In the genomic region with DNA sequence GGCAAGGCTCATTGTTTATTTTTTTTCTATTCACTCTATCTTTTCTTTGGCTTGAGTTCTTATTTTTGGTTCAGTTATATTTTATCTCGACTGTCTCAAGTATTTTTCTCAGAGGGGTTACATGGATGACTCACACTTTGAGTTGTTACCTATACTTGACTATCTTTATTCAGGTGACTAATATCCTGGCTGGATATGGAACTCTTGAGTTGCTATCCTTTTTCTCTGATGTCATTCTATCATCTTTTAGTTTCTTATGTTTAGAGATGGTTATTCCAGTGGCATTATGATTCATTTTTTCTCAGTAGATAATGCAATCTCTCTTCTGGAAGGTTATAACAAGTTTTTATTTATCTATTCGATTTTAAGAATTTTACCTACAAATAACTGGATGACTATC, we compare ENCODE assay signal across 26 cellular contexts.
A peak's percentile ranks its signal among the peaks of the same experiment; 100 is the strongest.
DNase-seq lines count a peak whose midpoint lies in the region; ATAC-seq, FAIRE-seq and TF ChIP-seq lines count a peak whose summit lies in the region.
"Had no signal": no experiment of that assay in that cellular context is flagged by ENCODE, and none has a peak within 500 bp of the region (broad histone marks: within the 10 kb centered on the region; RNA-seq: fewer than 3 reads in every experiment).

No MANE protein-coding gene starts in this region.

- TF ChIP-seq EP300 in HepG2 (IDR thresholded peaks at IDR 0.05; ENCODE audit: low read depth in 2 of 2, low read length in 2 of 2) (no peak), HepG2 (CRISPR knock-in tag; IDR thresholded peaks at IDR 0.05; ENCODE audit: borderline replicate concordance) (no peak)

- no peaks in the 10 kb centered on the region for H3K79me2 ChIP-seq in ACC112 (ENCODE audit: control insufficient read depth, insufficient read depth, low read length, unreplicated experiment)
- no peaks in the 10 kb centered on the region for H3K79me2 ChIP-seq in HepG2 (ENCODE audit: insufficient read depth, low read length)

- TF ChIP-seq CTCF in HepG2 (CRISPR knock-in tag; IDR thresholded peaks at IDR 0.05) (no peak), vagina (IDR thresholded peaks at IDR 0.05) (no peak)

- H3K9me3 ChIP-seq in HepG2 (ENCODE audit: low read length) (no peaks in the 10 kb centered on the region), vagina (no peaks in the 10 kb centered on the region)
- H3K9me3 ChIP-seq: esophagus muscularis mucosa, gastroesophageal sphincter, prostate gland, thoracic aorta had no signal

- H3K4me2 ChIP-seq in HepG2 (ENCODE audit: low read depth, low read length): no peak overlapping the region

- H3K27ac ChIP-seq in ACC112 (ENCODE audit: low read depth, low read length) (0 out of 2 replicates have a peak overlapping the region, but pooled peaks have one; percentile 21), HepG2 (ENCODE audit: extremely low read length, insufficient read depth, low read length) (no peak overlapping the region), vagina (no peak overlapping the region)
- H3K27ac ChIP-seq: esophagus muscularis mucosa, gastroesophageal sphincter, prostate gland, thoracic aorta had no signal

- CTCF ChIA-PET in HepG2 (lab: Yijun Ruan, JAX; ENCODE audit: low intra/inter-chr PET ratio, low total read pairs): no interaction called here

- no peak overlapping the region for H2AFZ ChIP-seq in ACC112 (ENCODE audit: low read length, unreplicated experiment)
- H2AFZ ChIP-seq in HepG2 (ENCODE audit: low read length): no peak overlapping the region

- BruUV-seq in HepG2 (replicated peaks; lab: Mats Ljungman, UMichigan): no TSS peak

- ATAC-seq in GM18868 (IDR thresholded peaks at IDR 0.05; ENCODE audit: unreplicated experiment) (peak; percentile 34), HepG2 (no peak), GM21423 (IDR thresholded peaks at IDR 0.05; ENCODE audit: unreplicated experiment) (no peak)
- ATAC-seq: CD8-positive, alpha-beta T cell; gastroesophageal sphincter; GM12878; T-cell had no signal

- in situ Hi-C loops in HepG2 (cut with HindIII; ENCODE audit: extremely low pct_ligation_motif_present, low pct_unique_long_range_greater_than_20kb): no loop called here

- no peak overlapping the region for H3K9ac ChIP-seq in HepG2 (ENCODE audit: insufficient read depth, low read depth, low read length)

- H4K20me1 ChIP-seq in HepG2 (ENCODE audit: insufficient read depth, low read length): no peaks in the 10 kb centered on the region

- intact Hi-C loops in HepG2 (cut with micrococcal nuclease; ENCODE audit: unreplicated experiment) (no loop called here), vagina (cut with DNase I) (no loop called here)

- H3K4me3 ChIP-seq in ACC112 (ENCODE audit: low read depth, low read length): no peak overlapping the region
- H3K4me3 ChIP-seq in HepG2 (replicated peaks in 1 of 3; ENCODE audit: insufficient read depth in 1 of 3, low read depth in 2 of 3, low read length in 3 of 3): no peak overlapping the region
- no peak overlapping the region for H3K4me3 ChIP-seq in vagina
- H3K4me3 ChIP-seq: esophagus muscularis mucosa, gastroesophageal sphincter, GM12878, lung, prostate gland, thoracic aorta had no signal

- DNase-seq in amniotic epithelial cell (ENCODE audit: low read depth) (peak; percentile 37), kidney glomerular epithelial cell (lab: John Stamatoyannopoulos, UW) (peak; percentile 28), HepG2 (ENCODE audit: low spot score) (no peak), vagina (ENCODE audit: extremely low spot score in 2 of 2) (no peak), GM12892 (ENCODE audit: insufficient read length) (no peak)
- DNase-seq: activated effector memory CD4-positive, alpha-beta T cell treated with Interleukin-2 at 50 U/mL for 16 hours; CD8-positive, alpha-beta T cell; cerebellar nuclear complex; effector CD4-positive, alpha-beta T cell; KG1; MV-4-11; NCI-H1694; NCI-H748 treated with DMSO at 0.1 percent for 48 hours; SHP77; T-cell had no signal

- POLR2A ChIA-PET in HepG2 (lab: Yijun Ruan, JAX): no interaction called here

- FAIRE-seq in HepG2 (lab: Jason Lieb, UNC) (no peak), GM12892 (lab: Jason Lieb, UNC) (no peak)
- FAIRE-seq: GM12878, keratinocyte, TTC549 had no signal

- H3K4me1 ChIP-seq in ACC112 (ENCODE audit: control insufficient read depth, insufficient read depth, low read length, unreplicated experiment): peaks cover 8% of the 10 kb centered on the region
- H3K4me1 ChIP-seq in HepG2 (ENCODE audit: insufficient read depth, low read length): no peaks in the 10 kb centered on the region
- H3K4me1 ChIP-seq in vagina: no peaks in the 10 kb centered on the region
- H3K4me1 ChIP-seq: prostate gland had no signal

- 0% methylated on average over 2 of the region's 2 CpGs for WGBS in HepG2 (ENCODE audit: low lambda C conversion rate)

- TF ChIP-seq POLR2A in HepG2 (IDR thresholded peaks at IDR 0.05; ENCODE audit: insufficient read depth in 1 of 2, low read depth in 2 of 2, low read length in 2 of 2): no peak
- no peak for TF ChIP-seq POLR2A in vagina (IDR thresholded peaks at IDR 0.05)
- TF ChIP-seq POLR2A in GM12892 (IDR thresholded peaks at IDR 0.05; ENCODE audit: low read depth, low read length): no peak

- no peaks in the 10 kb centered on the region for H3K36me3 ChIP-seq in ACC112 (ENCODE audit: insufficient read depth, low read length)
- no peaks in the 10 kb centered on the region for H3K36me3 ChIP-seq in HepG2 (replicated peaks in 1 of 2; ENCODE audit: control insufficient read depth in 1 of 2, insufficient read depth in 2 of 2, low read length in 2 of 2)
- no peaks in the 10 kb centered on the region for H3K36me3 ChIP-seq in vagina
- H3K36me3 ChIP-seq: esophagus muscularis mucosa, gastroesophageal sphincter, prostate gland, thoracic aorta had no signal

- no peak for TF ChIP-seq RAD21 in HepG2 (CRISPR knock-in tag; IDR thresholded peaks at IDR 0.05)

- no peaks in the 10 kb centered on the region for H3K27me3 ChIP-seq in ACC112 (ENCODE audit: insufficient read depth, low read length)
- H3K27me3 ChIP-seq in HepG2 (ENCODE audit: control insufficient read depth in 1 of 2, insufficient read depth in 2 of 2, low read length in 2 of 2): no peaks in the 10 kb centered on the region; a peak in 1 of 5 replicates
- H3K27me3 ChIP-seq in vagina: no peaks in the 10 kb centered on the region
- H3K27me3 ChIP-seq: esophagus muscularis mucosa, gastroesophageal sphincter had no signal

TF ChIP-seq in HepG2, 621 proteins besides CTCF, POLR2A, EP300 and RAD21 (continues in another document):
- TF ChIP-seq GZF1 (CRISPR knock-in tag; IDR thresholded peaks at IDR 0.05) (no peak), ZNF232 (CRISPR knock-in tag; IDR thresholded peaks at IDR 0.05; ENCODE audit: borderline replicate concordance) (no peak), ZNF101 (CRISPR knock-in tag; IDR thresholded peaks at IDR 0.05; ENCODE audit: borderline replicate concordance, low read depth) (no peak), RFXAP (CRISPR knock-in tag; IDR thresholded peaks at IDR 0.05; ENCODE audit: borderline replicate concordance) (no peak), HCFC1 (IDR thresholded peaks at IDR 0.05; ENCODE audit: low read depth, low read length) (no peak), SNAPC2 (CRISPR knock-in tag; IDR thresholded peaks at IDR 0.05) (no peak), MIER3 (CRISPR knock-in tag; IDR thresholded peaks at IDR 0.05; ENCODE audit: borderline replicate concordance) (no peak), YY1 (IDR thresholded peaks at IDR 0.05; ENCODE audit: insufficient read depth, insufficient replicate concordance, low read depth, low read length) (no peak), ZNF761 (CRISPR knock-in tag; conservative IDR thresholded peaks at IDR 0.05) (no peak), KMT2B (CRISPR knock-in tag; IDR thresholded peaks at IDR 0.05) (no peak)
- TF ChIP-seq, protein P1, sequence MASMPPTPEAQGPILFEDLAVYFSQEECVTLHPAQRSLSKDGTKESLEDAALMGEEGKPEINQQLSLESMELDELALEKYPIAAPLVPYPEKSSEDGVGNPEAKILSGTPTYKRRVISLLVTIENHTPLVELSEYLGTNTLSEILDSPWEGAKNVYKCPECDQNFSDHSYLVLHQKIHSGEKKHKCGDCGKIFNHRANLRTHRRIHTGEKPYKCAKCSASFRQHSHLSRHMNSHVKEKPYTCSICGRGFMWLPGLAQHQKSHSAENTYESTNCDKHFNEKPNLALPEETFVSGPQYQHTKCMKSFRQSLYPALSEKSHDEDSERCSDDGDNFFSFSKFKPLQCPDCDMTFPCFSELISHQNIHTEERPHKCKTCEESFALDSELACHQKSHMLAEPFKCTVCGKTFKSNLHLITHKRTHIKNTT (CRISPR knock-in tag; IDR thresholded peaks at IDR 0.05): no peak
- TF ChIP-seq, protein P2, sequence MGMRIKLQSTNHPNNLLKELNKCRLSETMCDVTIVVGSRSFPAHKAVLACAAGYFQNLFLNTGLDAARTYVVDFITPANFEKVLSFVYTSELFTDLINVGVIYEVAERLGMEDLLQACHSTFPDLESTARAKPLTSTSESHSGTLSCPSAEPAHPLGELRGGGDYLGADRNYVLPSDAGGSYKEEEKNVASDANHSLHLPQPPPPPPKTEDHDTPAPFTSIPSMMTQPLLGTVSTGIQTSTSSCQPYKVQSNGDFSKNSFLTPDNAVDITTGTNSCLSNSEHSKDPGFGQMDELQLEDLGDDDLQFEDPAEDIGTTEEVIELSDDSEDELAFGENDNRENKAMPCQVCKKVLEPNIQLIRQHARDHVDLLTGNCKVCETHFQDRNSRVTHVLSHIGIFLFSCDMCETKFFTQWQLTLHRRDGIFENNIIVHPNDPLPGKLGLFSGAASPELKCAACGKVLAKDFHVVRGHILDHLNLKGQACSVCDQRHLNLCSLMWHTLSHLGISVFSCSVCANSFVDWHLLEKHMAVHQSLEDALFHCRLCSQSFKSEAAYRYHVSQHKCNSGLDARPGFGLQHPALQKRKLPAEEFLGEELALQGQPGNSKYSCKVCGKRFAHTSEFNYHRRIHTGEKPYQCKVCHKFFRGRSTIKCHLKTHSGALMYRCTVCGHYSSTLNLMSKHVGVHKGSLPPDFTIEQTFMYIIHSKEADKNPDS (CRISPR knock-in tag; IDR thresholded peaks at IDR 0.05): no peak
- TF ChIP-seq, protein P3, sequence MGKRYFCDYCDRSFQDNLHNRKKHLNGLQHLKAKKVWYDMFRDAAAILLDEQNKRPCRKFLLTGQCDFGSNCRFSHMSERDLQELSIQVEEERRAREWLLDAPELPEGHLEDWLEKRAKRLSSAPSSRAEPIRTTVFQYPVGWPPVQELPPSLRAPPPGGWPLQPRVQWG (CRISPR knock-in tag; IDR thresholded peaks at IDR 0.05; ENCODE audit: borderline replicate concordance, low read depth): no peak

Comparison
In these comparisons a context has a peak if more than half of its experiments do, and no peak if none do; other contexts are left out.
1. DNase-seq: peak in amniotic epithelial cell (single experiment) and kidney glomerular epithelial cell (single experiment); none in HepG2 (single experiment), vagina (0 of 2) and GM12892 (single experiment).